1 cellular context compared by ENCODE assay signal in the genomic region with DNA sequence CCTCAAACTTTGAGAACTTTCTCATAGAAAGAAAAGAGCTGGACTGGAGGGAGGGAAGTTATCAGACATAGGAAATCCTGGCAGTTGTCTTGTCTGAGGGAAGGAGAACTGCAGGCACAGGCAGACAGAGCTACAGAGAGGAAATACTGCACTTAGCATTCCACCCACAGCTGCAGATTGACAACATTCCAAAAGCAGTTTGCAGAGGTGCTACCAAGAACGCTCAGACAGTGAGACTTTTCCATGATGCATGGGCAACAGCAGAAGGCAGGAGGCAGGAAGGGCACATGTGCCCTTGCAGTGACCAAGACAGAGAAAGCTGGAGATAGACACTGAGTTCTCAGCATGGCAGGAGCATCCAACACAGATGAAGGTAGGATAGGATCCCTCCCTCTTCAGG.
TF ChIP-seq lines count a peak whose summit lies in the region.

No MANE protein-coding gene starts in this region.

TF ChIP-seq in HepG2, 621 proteins besides CTCF, POLR2A, EP300 and RAD21 (continued from another document):
- TF ChIP-seq, protein P1, sequence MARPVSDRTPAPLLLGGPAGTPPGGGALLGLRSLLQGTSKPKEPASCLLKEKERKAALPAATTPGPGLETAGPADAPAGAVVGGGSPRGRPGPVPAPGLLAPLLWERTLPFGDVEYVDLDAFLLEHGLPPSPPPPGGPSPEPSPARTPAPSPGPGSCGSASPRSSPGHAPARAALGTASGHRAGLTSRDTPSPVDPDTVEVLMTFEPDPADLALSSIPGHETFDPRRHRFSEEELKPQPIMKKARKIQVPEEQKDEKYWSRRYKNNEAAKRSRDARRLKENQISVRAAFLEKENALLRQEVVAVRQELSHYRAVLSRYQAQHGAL (CRISPR knock-in tag; IDR thresholded peaks at IDR 0.05; ENCODE audit: not compliant biosample characterization): no peak
- no peak for TF ChIP-seq HNRNPUL1 (IDR thresholded peaks at IDR 0.05; ENCODE audit: low read depth, low read length)
- TF ChIP-seq, protein P2, sequence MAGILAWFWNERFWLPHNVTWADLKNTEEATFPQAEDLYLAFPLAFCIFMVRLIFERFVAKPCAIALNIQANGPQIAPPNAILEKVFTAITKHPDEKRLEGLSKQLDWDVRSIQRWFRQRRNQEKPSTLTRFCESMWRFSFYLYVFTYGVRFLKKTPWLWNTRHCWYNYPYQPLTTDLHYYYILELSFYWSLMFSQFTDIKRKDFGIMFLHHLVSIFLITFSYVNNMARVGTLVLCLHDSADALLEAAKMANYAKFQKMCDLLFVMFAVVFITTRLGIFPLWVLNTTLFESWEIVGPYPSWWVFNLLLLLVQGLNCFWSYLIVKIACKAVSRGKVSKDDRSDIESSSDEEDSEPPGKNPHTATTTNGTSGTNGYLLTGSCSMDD (CRISPR knock-in tag; IDR thresholded peaks at IDR 0.05): no peak
- TF ChIP-seq, protein P3, sequence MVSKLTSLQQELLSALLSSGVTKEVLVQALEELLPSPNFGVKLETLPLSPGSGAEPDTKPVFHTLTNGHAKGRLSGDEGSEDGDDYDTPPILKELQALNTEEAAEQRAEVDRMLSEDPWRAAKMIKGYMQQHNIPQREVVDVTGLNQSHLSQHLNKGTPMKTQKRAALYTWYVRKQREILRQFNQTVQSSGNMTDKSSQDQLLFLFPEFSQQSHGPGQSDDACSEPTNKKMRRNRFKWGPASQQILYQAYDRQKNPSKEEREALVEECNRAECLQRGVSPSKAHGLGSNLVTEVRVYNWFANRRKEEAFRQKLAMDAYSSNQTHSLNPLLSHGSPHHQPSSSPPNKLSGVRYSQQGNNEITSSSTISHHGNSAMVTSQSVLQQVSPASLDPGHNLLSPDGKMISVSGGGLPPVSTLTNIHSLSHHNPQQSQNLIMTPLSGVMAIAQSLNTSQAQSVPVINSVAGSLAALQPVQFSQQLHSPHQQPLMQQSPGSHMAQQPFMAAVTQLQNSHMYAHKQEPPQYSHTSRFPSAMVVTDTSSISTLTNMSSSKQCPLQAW (CRISPR knock-in tag; IDR thresholded peaks at IDR 0.05): no peak
- TF ChIP-seq, protein P4, sequence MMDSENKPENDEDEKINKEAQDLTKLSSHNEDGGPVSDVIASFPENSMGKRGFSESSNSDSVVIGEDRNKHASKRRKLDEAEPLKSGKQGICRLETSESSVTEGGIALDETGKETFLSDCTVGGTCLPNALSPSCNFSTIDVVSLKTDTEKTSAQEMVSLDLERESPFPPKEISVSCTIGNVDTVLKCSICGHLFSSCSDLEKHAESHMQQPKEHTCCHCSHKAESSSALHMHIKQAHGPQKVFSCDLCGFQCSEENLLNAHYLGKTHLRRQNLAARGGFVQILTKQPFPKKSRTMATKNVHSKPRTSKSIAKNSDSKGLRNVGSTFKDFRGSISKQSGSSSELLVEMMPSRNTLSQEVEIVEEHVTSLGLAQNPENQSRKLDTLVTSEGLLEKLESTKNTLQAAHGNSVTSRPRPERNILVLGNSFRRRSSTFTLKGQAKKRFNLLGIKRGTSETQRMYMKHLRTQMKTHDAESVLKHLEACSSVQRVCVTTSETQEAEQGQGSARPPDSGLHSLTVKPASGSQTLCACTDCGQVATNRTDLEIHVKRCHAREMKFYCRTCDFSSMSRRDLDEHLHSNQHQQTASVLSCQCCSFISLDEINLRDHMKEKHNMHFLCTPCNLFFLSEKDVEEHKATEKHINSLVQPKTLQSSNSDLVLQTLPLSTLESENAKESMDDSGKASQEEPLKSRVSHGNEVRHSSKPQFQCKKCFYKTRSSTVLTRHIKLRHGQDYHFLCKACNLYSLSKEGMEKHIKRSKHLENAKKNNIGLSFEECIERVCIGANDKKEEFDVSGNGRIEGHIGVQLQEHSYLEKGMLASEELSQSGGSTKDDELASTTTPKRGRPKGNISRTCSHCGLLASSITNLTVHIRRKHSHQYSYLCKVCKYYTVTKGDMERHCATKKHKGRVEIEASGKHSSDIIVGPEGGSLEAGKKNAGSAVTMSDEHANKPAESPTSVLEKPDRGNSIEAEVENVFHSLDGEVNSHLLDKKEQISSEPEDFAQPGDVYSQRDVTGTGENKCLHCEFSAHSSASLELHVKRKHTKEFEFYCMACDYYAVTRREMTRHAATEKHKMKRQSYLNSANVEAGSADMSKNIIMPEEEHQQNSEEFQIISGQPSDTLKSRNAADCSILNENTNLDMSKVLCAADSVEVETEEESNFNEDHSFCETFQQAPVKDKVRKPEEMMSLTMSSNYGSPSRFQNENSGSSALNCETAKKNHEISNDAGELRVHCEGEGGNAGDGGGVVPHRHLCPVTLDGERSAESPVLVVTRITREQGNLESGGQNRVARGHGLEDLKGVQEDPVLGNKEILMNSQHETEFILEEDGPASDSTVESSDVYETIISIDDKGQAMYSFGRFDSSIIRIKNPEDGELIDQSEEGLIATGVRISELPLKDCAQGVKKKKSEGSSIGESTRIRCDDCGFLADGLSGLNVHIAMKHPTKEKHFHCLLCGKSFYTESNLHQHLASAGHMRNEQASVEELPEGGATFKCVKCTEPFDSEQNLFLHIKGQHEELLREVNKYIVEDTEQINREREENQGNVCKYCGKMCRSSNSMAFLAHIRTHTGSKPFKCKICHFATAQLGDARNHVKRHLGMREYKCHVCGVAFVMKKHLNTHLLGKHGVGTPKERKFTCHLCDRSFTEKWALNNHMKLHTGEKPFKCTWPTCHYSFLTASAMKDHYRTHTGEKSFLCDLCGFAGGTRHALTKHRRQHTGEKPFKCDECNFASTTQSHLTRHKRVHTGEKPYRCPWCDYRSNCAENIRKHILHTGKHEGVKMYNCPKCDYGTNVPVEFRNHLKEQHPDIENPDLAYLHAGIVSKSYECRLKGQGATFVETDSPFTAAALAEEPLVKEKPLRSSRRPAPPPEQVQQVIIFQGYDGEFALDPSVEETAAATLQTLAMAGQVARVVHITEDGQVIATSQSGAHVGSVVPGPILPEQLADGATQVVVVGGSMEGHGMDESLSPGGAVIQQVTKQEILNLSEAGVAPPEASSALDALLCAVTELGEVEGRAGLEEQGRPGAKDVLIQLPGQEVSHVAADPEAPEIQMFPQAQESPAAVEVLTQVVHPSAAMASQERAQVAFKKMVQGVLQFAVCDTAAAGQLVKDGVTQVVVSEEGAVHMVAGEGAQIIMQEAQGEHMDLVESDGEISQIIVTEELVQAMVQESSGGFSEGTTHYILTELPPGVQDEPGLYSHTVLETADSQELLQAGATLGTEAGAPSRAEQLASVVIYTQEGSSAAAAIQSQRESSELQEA (CRISPR knock-in tag; IDR thresholded peaks at IDR 0.05; ENCODE audit: not compliant biosample characterization): no peak
- no peak for TF ChIP-seq THAP11 (CRISPR knock-in tag; IDR thresholded peaks at IDR 0.05)
- TF ChIP-seq ELF3 (CRISPR knock-in tag; IDR thresholded peaks at IDR 0.05): no peak
- no peak for TF ChIP-seq ZNF441 (CRISPR knock-in tag; IDR thresholded peaks at IDR 0.05; ENCODE audit: borderline replicate concordance)
- no peak for TF ChIP-seq ARNTL (CRISPR knock-in tag; IDR thresholded peaks at IDR 0.05)
- TF ChIP-seq ZNF629 (CRISPR knock-in tag; conservative IDR thresholded peaks at IDR 0.05): no peak
- no peak for TF ChIP-seq SPEN (CRISPR knock-in tag; IDR thresholded peaks at IDR 0.05; ENCODE audit: low read depth)
TF ChIP-seq in HepG2: peak in this region for 0.
